Comparison of ENCODE assay signal across 9 cellular contexts in genomic region chr12:67025543-67026114, GRCh38.
DNase-seq lines count a peak whose midpoint lies in the region; ATAC-seq and TF ChIP-seq lines count a peak whose summit lies in the region.
"Had no signal": no experiment of that assay in that cellular context is flagged by ENCODE, and none has a peak within 500 bp of the region (broad histone marks: within the 10 kb centered on the region; RNA-seq: fewer than 3 reads in every experiment).

No MANE protein-coding gene starts in this region.

- no peaks in the 10 kb centered on the region for H3K9me3 Mint-ChIP-seq in activated B cell treated with CpG ODN at 0.5 μM for 24 hours
- H3K9me3 Mint-ChIP-seq in endodermal cell = no peaks in the 10 kb centered on the region

- ATAC-seq in heart right ventricle (no peak), right cardiac atrium (no peak), activated B cell treated with CpG ODN at 0.5 μM for 24 hours (ENCODE audit: low read depth) (peak; percentile 37)

- H3K4me3 ChIP-seq in heart right ventricle (no peak overlapping the region), right cardiac atrium (ENCODE audit: low read length) (no peak overlapping the region), HFF-Myc (replicated peaks; ENCODE audit: low read depth, low read length) (no peak overlapping the region), endodermal cell (ENCODE audit: low read length) (no peak overlapping the region), retinal pigment epithelial cell (ENCODE audit: low read length) (no peak overlapping the region)
- H3K4me3 ChIP-seq: ovary had no signal

- DNase-seq in heart right ventricle (peak in 1 of 2 donors; percentile 5), right cardiac atrium (no peak), HFF-Myc (ENCODE audit: extremely low read depth, low read depth) (peak; percentile 7), NCI-H1417 (lab: John Stamatoyannopoulos, UW) (peak; percentile 41 to 75 (median 52)), activated B cell treated with CpG ODN at 0.5 μM for 24 hours (no peak), endodermal cell (peak; percentile 94), retinal pigment epithelial cell (ENCODE audit: low read depth) (no peak), GF-D8 (lab: John Stamatoyannopoulos, UW) (no peak)

- H3K4me1 ChIP-seq in heart right ventricle (no peaks in the 10 kb centered on the region), right cardiac atrium (ENCODE audit: control insufficient read depth, insufficient read depth, low read length) (peaks cover 2% of the 10 kb centered on the region), endodermal cell (ENCODE audit: control insufficient read depth, insufficient read depth, low read length) (peaks cover 10% of the 10 kb centered on the region)

- H3K27ac Mint-ChIP-seq in activated B cell treated with CpG ODN at 0.5 μM for 24 hours (no peak overlapping the region), endodermal cell (no peak overlapping the region)

- intact Hi-C loops in heart right ventricle (cut with DNase I) = loop anchor here in 7 of 10 donors (5.0 to 10.0 kb wide), 3 partner anchors 189 to 199 kb away; no protein-coding TSS in a partner anchor
- intact Hi-C loops in right cardiac atrium (cut with DNase I) = loop anchor here in 1 of 4 donors (10.0 kb wide), 1 partner anchor 199 kb away; no protein-coding TSS in a partner anchor
- intact Hi-C loops in activated B cell treated with CpG ODN at 0.5 μM for 24 hours (cut with micrococcal nuclease) = no loop called here

- no peak overlapping the region for H3K9ac ChIP-seq in endodermal cell (ENCODE audit: extremely low read depth, low read length, poor library complexity, severe bottlenecking)

- CTCF ChIA-PET in activated B cell treated with CpG ODN at 0.5 μM for 24 hours (lab: Charles Lee) = interaction anchor here (0.7 to 1.2 kb wide), 4 partner anchors 9 to 917 kb away, joined by 3 to 4 read pairs (median 3); partner anchors contain the start of gene CAND1

- TF ChIP-seq CTCF in heart right ventricle (IDR thresholded peaks at IDR 0.05) (peak; percentile 26 to 72 (median 63)), HFF-Myc (IDR thresholded peaks at IDR 0.05; ENCODE audit: low read depth, low read length, missing control alignments) (peak; percentile 81), activated B cell treated with CpG ODN at 0.5 μM for 24 hours (IDR thresholded peaks at IDR 0.05) (no peak), endodermal cell (conservative IDR thresholded peaks at IDR 0.05) (peak; percentile 88), retinal pigment epithelial cell (conservative IDR thresholded peaks at IDR 0.05; ENCODE audit: low read depth, low read length) (peak; percentile 84)

- WGBS in heart right ventricle, 2 donors = 27% methylated on average over 7 of the region's 7 CpGs
- 32% methylated on average over 7 of the region's 7 CpGs for WGBS in right cardiac atrium
- 0 to 33% methylated on average over 2 to 3 of the region's 7 CpGs for WGBS in endodermal cell (ENCODE audit: insufficient coverage in 1 of 2, insufficient read length in 1 of 2), 2 experiments

- no peaks in the 10 kb centered on the region for H3K4me1 Mint-ChIP-seq in activated B cell treated with CpG ODN at 0.5 μM for 24 hours
- H3K4me1 Mint-ChIP-seq in endodermal cell = peaks cover 20% of the 10 kb centered on the region

- H3K27ac ChIP-seq in heart right ventricle (no peak overlapping the region), right cardiac atrium (ENCODE audit: low read length) (no peak overlapping the region), endodermal cell (ENCODE audit: low read depth, low read length) (no peak overlapping the region)
- H3K27ac ChIP-seq: ovary had no signal

- H3K27me3 Mint-ChIP-seq in activated B cell treated with CpG ODN at 0.5 μM for 24 hours (peaks cover 18% of the 10 kb centered on the region), endodermal cell (ENCODE audit: insufficient read depth) (peaks cover 10% of the 10 kb centered on the region)

- H3K36me3 Mint-ChIP-seq in activated B cell treated with CpG ODN at 0.5 μM for 24 hours (ENCODE audit: low read depth) (no peaks in the 10 kb centered on the region), endodermal cell (ENCODE audit: low read depth) (no peaks in the 10 kb centered on the region)

- H3K27me3 ChIP-seq in heart right ventricle (peaks cover 0 to 8% (median 0%) of the 10 kb centered on the region in 7 donors), right cardiac atrium (ENCODE audit: control insufficient read depth, insufficient read depth) (no peaks in the 10 kb centered on the region), endodermal cell (ENCODE audit: control insufficient read depth, insufficient read depth, low read length, poor library complexity, severe bottlenecking) (peaks cover 9% of the 10 kb centered on the region)
- H3K27me3 ChIP-seq: ovary had no signal

- POLR2A ChIA-PET in activated B cell treated with CpG ODN at 0.5 μM for 24 hours (lab: Charles Lee) = no interaction called here

- no peak overlapping the region for H3K4me3 Mint-ChIP-seq in activated B cell treated with CpG ODN at 0.5 μM for 24 hours
- no peak overlapping the region for H3K4me3 Mint-ChIP-seq in endodermal cell

- no peaks in the 10 kb centered on the region for H3K9me3 ChIP-seq in heart right ventricle
- H3K9me3 ChIP-seq in right cardiac atrium (ENCODE audit: control insufficient read depth, low read length) = no peaks in the 10 kb centered on the region
- H3K9me3 ChIP-seq in endodermal cell (ENCODE audit: control insufficient read depth, low read length) = no peaks in the 10 kb centered on the region
- H3K9me3 ChIP-seq: ovary had no signal

- H3K36me3 ChIP-seq in heart right ventricle (no peaks in the 10 kb centered on the region), endodermal cell (ENCODE audit: control insufficient read depth, insufficient read depth, low read length) (no peaks in the 10 kb centered on the region)
- H3K36me3 ChIP-seq: ovary had no signal

Comparison
In these comparisons a context has a peak if more than half of its experiments do, and no peak if none do; other contexts are left out.
1. DNase-seq: peak in HFF-Myc (single experiment), NCI-H1417 (3 of 3) and endodermal cell (single experiment); none in right cardiac atrium (0 of 3), activated B cell treated with CpG ODN at 0.5 μM for 24 hours (single experiment), retinal pigment epithelial cell (single experiment) and GF-D8 (single experiment).